Comparison of ENCODE assay signal across 9 cellular contexts in the genomic region with DNA sequence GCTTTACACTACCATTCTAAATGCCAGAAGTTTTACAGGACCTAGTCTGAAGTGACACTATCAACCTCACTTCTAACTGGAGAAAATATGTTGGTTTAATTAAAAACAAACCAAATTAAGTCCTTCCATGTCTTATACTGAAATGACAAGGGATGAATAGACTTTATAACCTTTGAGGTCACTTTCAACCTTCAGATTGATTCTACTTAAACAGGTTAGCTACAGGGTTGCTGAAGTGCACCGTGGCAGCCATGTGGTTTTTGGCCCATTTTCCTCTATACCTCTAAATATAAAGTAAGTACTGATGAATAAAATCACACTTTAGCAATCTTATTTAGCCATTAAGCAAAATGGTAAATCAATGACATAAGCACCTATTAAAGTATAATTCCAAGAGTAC. TPM values are rescaled to one million over a fixed set of nuclear protein-coding genes. Genes with fewer than 3 reads are reported as not detected.
A peak's percentile ranks its signal among the peaks of the same experiment; 100 is the strongest.
DNase-seq lines count a peak whose midpoint lies in the region; ATAC-seq and TF ChIP-seq lines count a peak whose summit lies in the region.
"Had no signal": no experiment of that assay in that cellular context is flagged by ENCODE, and none has a peak within 500 bp of the region (broad histone marks: within the 10 kb centered on the region; RNA-seq: fewer than 3 reads in every experiment).

No MANE protein-coding gene starts in this region.

- H3K9me3 ChIP-seq in ascending aorta, result no peaks in the 10 kb centered on the region

- H3K27ac ChIP-seq in ascending aorta (peak overlapping the region in 1 of 2 donors; percentile 98), substantia nigra (ENCODE audit: low read depth, low read length, poor library complexity, severe bottlenecking) (peak overlapping the region; percentile 66)

- H3K4me1 ChIP-seq in ascending aorta, result peaks cover 19 to 51% of the 10 kb centered on the region in 2 donors

- CTCF ChIA-PET in activated CD4-positive, alpha-beta T cell treated with anti-CD3 and anti-CD28 coated beads for 36 hours (lab: Charles Lee), result interaction anchor here (0.5 to 0.6 kb wide), 3 partner anchors 12 to 192 kb away, joined by 3 read pairs; no protein-coding TSS in a partner anchor

- peak overlapping the region; percentile 97 for H3K4me3 Mint-ChIP-seq in activated CD4-positive, alpha-beta T cell treated with anti-CD3 and anti-CD28 coated beads for 36 hours

- no peaks in the 10 kb centered on the region for H3K27me3 Mint-ChIP-seq in activated CD4-positive, alpha-beta T cell treated with anti-CD3 and anti-CD28 coated beads for 36 hours

- H3K36me3 Mint-ChIP-seq in activated CD4-positive, alpha-beta T cell treated with anti-CD3 and anti-CD28 coated beads for 36 hours (ENCODE audit: low read depth), result peaks cover 74% of the 10 kb centered on the region

- peaks cover 60% of the 10 kb centered on the region for H3K4me1 Mint-ChIP-seq in activated CD4-positive, alpha-beta T cell treated with anti-CD3 and anti-CD28 coated beads for 36 hours

- H3K4me3 ChIP-seq in ascending aorta (peak overlapping the region; percentile 94 to 98), kidney epithelial cell (ENCODE audit: low read depth, low read length) (peak overlapping the region; percentile 96)

- POLR2A ChIA-PET in activated CD4-positive, alpha-beta T cell treated with anti-CD3 and anti-CD28 coated beads for 36 hours (lab: Charles Lee), result interaction anchor here (0.5 to 0.6 kb wide), 2 partner anchors 96 to 147 kb away, joined by 3 to 4 read pairs; no protein-coding TSS in a partner anchor

- H3K9me3 Mint-ChIP-seq in activated CD4-positive, alpha-beta T cell treated with anti-CD3 and anti-CD28 coated beads for 36 hours (ENCODE audit: low read depth), result no peaks in the 10 kb centered on the region

- no peak for DNase-seq in activated CD4-positive, alpha-beta T cell treated with anti-CD3 and anti-CD28 coated beads for 36 hours
- no peak for DNase-seq in activated CD4-positive, alpha-beta T cell treated with anti-CD3 and anti-CD28 coated beads for 1 hour
- DNase-seq in ascending aorta (ENCODE audit: low spot score in 2 of 2), result no peak
- no peak for DNase-seq in kidney epithelial cell (ENCODE audit: low read depth)
- no peak for DNase-seq in substantia nigra (lab: John Stamatoyannopoulos, UW)
- DNase-seq in kidney tubule cell (ENCODE audit: low spot score), result no peak
- DNase-seq: AML-193 had no signal

- H3K27me3 ChIP-seq in ascending aorta (no peaks in the 10 kb centered on the region), kidney epithelial cell (ENCODE audit: control insufficient read depth, insufficient read depth, low read length) (no peaks in the 10 kb centered on the region)

- H3K27ac Mint-ChIP-seq in activated CD4-positive, alpha-beta T cell treated with anti-CD3 and anti-CD28 coated beads for 36 hours, result peak overlapping the region; percentile 63

- TF ChIP-seq CTCF in ascending aorta (IDR thresholded peaks at IDR 0.05) (no peak), kidney epithelial cell (IDR thresholded peaks at IDR 0.05; ENCODE audit: insufficient read depth, low read length, poor library complexity, severe bottlenecking) (no peak)

- intact Hi-C loops in activated CD4-positive, alpha-beta T cell treated with anti-CD3 and anti-CD28 coated beads for 36 hours (cut with DNase I, micrococcal nuclease), result loop anchor here in 1 of 2 experiments (2.0 to 5.0 kb wide), 2 partner anchors 216 to 292 kb away; no protein-coding TSS in a partner anchor
- intact Hi-C loops in ascending aorta (cut with DNase I), result loop anchor here (5.0 kb wide), 2 partner anchors 146 to 216 kb away; no protein-coding TSS in a partner anchor

- ATAC-seq in activated CD4-positive, alpha-beta T cell treated with anti-CD3 and anti-CD28 coated beads for 36 hours, result no peak
- ATAC-seq in GM18867 (IDR thresholded peaks at IDR 0.05; ENCODE audit: unreplicated experiment) (no peak), HG02973 (IDR thresholded peaks at IDR 0.05; ENCODE audit: unreplicated experiment) (no peak)

- H3K36me3 ChIP-seq in ascending aorta (peaks cover 70 to 74% of the 10 kb centered on the region in 2 donors), kidney epithelial cell (ENCODE audit: control insufficient read depth, insufficient read depth, low read length) (peaks cover 2% of the 10 kb centered on the region)

RNA-seq across cellular contexts. Expression of a gene that starts 3.9 kb away (rescaled TPM):
- total RNA-seq in activated CD4-positive, alpha-beta T cell treated with anti-CD3 and anti-CD28 coated beads for 36 hours, result 100 to 1,000 TPM; 211 to 296 TPM
- 384 TPM for total RNA-seq in ascending aorta
- 263 and 291 TPM in 2 replicates for total RNA-seq in kidney epithelial cell
